Comparison of ENCODE assay signal across 34 cellular contexts in the genomic region with DNA sequence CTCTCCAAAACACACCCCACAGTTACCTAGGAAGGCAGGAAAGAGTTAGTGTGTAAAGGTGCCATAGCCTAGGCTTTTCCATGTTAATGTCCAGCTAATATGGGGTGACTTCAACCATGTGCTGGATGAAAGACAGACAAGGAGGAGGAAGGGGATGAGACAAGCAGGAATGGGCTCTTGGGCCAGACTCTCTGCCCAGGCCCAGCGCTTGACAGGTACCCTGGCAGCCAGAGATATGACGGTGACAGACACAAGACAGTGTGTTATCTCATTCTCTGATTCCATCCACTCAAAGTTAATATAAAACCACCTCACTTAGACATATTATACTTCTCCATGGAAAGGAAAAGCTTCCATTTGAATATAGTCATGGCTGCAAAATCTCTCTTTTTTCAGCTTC.
"Had no signal": no experiment of that assay in that cellular context is flagged by ENCODE, and none has a peak within 500 bp of the region (broad histone marks: within the 10 kb centered on the region; RNA-seq: fewer than 3 reads in every experiment).

No MANE protein-coding gene starts in this region.

- DNase-seq: activated B cell treated with CpG ODN at 0.5 μM for 24 hours; activated CD4-positive, alpha-beta memory T cell treated with anti-CD3 and anti-CD28 coated beads for 36 hours; activated CD4-positive, alpha-beta T cell treated with anti-CD3 and anti-CD28 coated beads for 4 hours; activated CD4-positive, alpha-beta T cell treated with anti-CD3 and anti-CD28 coated beads, Interleukin-2, amount 10 ng/mL, durations not matched to agents 24 days and 14 days; activated CD4-positive, alpha-beta T cell treated with anti-CD3 and anti-CD28 coated beads, Interleukin-2, amount 50 U/mL, for 1 hour; activated CD4-positive, alpha-beta T cell treated with anti-CD3 and anti-CD28 coated beads, Interleukin-2, amount 50 U/mL, for 4 hours; activated CD4-positive, CD25-positive, alpha-beta regulatory T cell treated with anti-CD3 and anti-CD28 coated beads, Interleukin-2, amount 50 U/mL, for 72 hours; activated CD8-positive, alpha-beta memory T cell treated with anti-CD3 and anti-CD28 coated beads, Interleukin-2, amount 50 U/mL, for 4 hours; activated CD8-positive, alpha-beta T cell treated with anti-CD3 and anti-CD28 coated beads for 36 hours; activated gamma-delta T cell; activated naive CD4-positive, alpha-beta T cell treated with anti-CD3 and anti-CD28 coated beads, Interleukin-2, amount 10 ng/mL, durations not matched to agents 7 days and 5 days; activated naive CD4-positive, alpha-beta T cell treated with Interleukin-2 at 50 U/mL for 16 hours; activated naive CD8-positive, alpha-beta T cell treated with anti-CD3 and anti-CD28 coated beads, Interleukin-2, amount 10 ng/mL, durations not matched to agents 7 days and 5 days; activated naive CD8-positive, alpha-beta T cell treated with anti-CD3 and anti-CD28 coated beads, Interleukin-2, amount 50 U/mL, for 24 hours; activated T-cell treated with anti-CD3 and anti-CD28 coated beads for 4 hours; activated T-cell treated with anti-CD3 and anti-CD28 coated beads, Interleukin-2, amount 50 U/mL, for 1 hour; activated T-cell treated with anti-CD3 and anti-CD28 coated beads, Interleukin-2, amount 50 U/mL, for 4 hours; activated T-cell treated with anti-CD3 and anti-CD28 coated beads, Interleukin-2, amount 50 U/mL, for 72 hours; amygdala; anterior cingulate cortex; caudate nucleus; cerebellar nuclear complex; T-helper 2 cell; T-helper 9 cell had no signal

- H3K4me3 Mint-ChIP-seq: activated B cell treated with CpG ODN at 0.5 μM for 24 hours; activated CD4-positive, alpha-beta memory T cell treated with anti-CD3 and anti-CD28 coated beads for 36 hours; activated CD4-positive, alpha-beta T cell treated with anti-CD3 and anti-CD28 coated beads, Interleukin-2, amount 10 ng/mL, durations not matched to agents 24 days and 14 days; activated CD8-positive, alpha-beta T cell treated with anti-CD3 and anti-CD28 coated beads for 36 hours; activated naive CD4-positive, alpha-beta T cell treated with anti-CD3 and anti-CD28 coated beads, Interleukin-2, amount 10 ng/mL, durations not matched to agents 7 days and 5 days; activated naive CD4-positive, alpha-beta T cell treated with anti-CD3 and anti-CD28 coated beads, Interleukin-2, amount 50 U/mL, for 24 hours; activated naive CD8-positive, alpha-beta T cell; activated naive CD8-positive, alpha-beta T cell treated with anti-CD3 and anti-CD28 coated beads, Interleukin-2, amount 10 ng/mL, durations not matched to agents 7 days and 5 days; activated naive CD8-positive, alpha-beta T cell treated with anti-CD3 and anti-CD28 coated beads, Interleukin-2, amount 50 U/mL, for 24 hours; activated T-cell treated with anti-CD3 and anti-CD28 coated beads, Interleukin-2, amount 50 U/mL, for 4 hours; activated T-cell treated with anti-CD3 and anti-CD28 coated beads, Interleukin-2, amount 50 U/mL, for 72 hours; activated T-helper 1 cell treated with anti-CD3 and anti-CD28 coated beads, Interleukin-12 subunit alpha, Interleukin-12 subunit beta, Interleukin-2, Interleukin-4 antibody, amounts not matched to agents 30 ng/mL and 10 ng/mL and 1 ng/mL, durations not matched to agents 14 hours and 24 hours and 36 hours; activated T-helper 17 cell treated with anti-CD3 and anti-CD28 coated beads, Interleukin-2, amount 50 U/mL, for 72 hours; brain; central memory CD8-positive, alpha-beta T cell; T-helper 2 cell treated with Interferon-gamma antibody and Interleukin-4, amounts not matched to agents 5 μg/mL and 100 μg/mL, for 36 hours had no signal

- H3K4me1 Mint-ChIP-seq: activated B cell treated with CpG ODN at 0.5 μM for 24 hours; activated CD4-positive, alpha-beta T cell treated with anti-CD3 and anti-CD28 coated beads, Interleukin-2, amount 10 ng/mL, durations not matched to agents 24 days and 14 days; activated naive CD4-positive, alpha-beta T cell treated with anti-CD3 and anti-CD28 coated beads, Interleukin-2, amount 10 ng/mL, durations not matched to agents 7 days and 5 days; activated naive CD4-positive, alpha-beta T cell treated with anti-CD3 and anti-CD28 coated beads, Interleukin-2, amount 50 U/mL, for 24 hours; activated naive CD8-positive, alpha-beta T cell treated with anti-CD3 and anti-CD28 coated beads, Interleukin-2, amount 10 ng/mL, durations not matched to agents 7 days and 5 days; activated naive CD8-positive, alpha-beta T cell treated with anti-CD3 and anti-CD28 coated beads, Interleukin-2, amount 50 U/mL, for 24 hours; activated T-helper 17 cell treated with anti-CD3 and anti-CD28 coated beads, Interleukin-2, amount 50 U/mL, for 72 hours; central memory CD8-positive, alpha-beta T cell had no signal

- H3K9me3 Mint-ChIP-seq: activated B cell treated with CpG ODN at 0.5 μM for 24 hours; activated CD4-positive, alpha-beta memory T cell treated with anti-CD3 and anti-CD28 coated beads for 36 hours; activated CD4-positive, alpha-beta T cell treated with anti-CD3 and anti-CD28 coated beads, Interleukin-2, amount 10 ng/mL, durations not matched to agents 24 days and 14 days; activated CD8-positive, alpha-beta T cell treated with anti-CD3 and anti-CD28 coated beads for 36 hours; activated naive CD4-positive, alpha-beta T cell treated with anti-CD3 and anti-CD28 coated beads, Interleukin-2, amount 10 ng/mL, durations not matched to agents 7 days and 5 days; activated naive CD4-positive, alpha-beta T cell treated with anti-CD3 and anti-CD28 coated beads, Interleukin-2, amount 50 U/mL, for 24 hours; activated naive CD8-positive, alpha-beta T cell treated with anti-CD3 and anti-CD28 coated beads, Interleukin-2, amount 10 ng/mL, durations not matched to agents 7 days and 5 days; activated naive CD8-positive, alpha-beta T cell treated with anti-CD3 and anti-CD28 coated beads, Interleukin-2, amount 50 U/mL, for 24 hours; activated T-cell treated with anti-CD3 and anti-CD28 coated beads, Interleukin-2, amount 50 U/mL, for 4 hours; activated T-helper 1 cell treated with anti-CD3 and anti-CD28 coated beads, Interleukin-12 subunit alpha, Interleukin-12 subunit beta, Interleukin-2, Interleukin-4 antibody, amounts not matched to agents 30 ng/mL and 10 ng/mL and 1 ng/mL, durations not matched to agents 14 hours and 24 hours and 36 hours; activated T-helper 17 cell treated with anti-CD3 and anti-CD28 coated beads, Interleukin-2, amount 50 U/mL, for 72 hours; central memory CD8-positive, alpha-beta T cell had no signal

- H3K36me3 Mint-ChIP-seq: activated CD4-positive, alpha-beta memory T cell treated with anti-CD3 and anti-CD28 coated beads for 36 hours; activated naive CD4-positive, alpha-beta T cell treated with anti-CD3 and anti-CD28 coated beads, Interleukin-2, amount 10 ng/mL, durations not matched to agents 7 days and 5 days; activated naive CD4-positive, alpha-beta T cell treated with anti-CD3 and anti-CD28 coated beads, Interleukin-2, amount 50 U/mL, for 24 hours; activated naive CD8-positive, alpha-beta T cell; activated naive CD8-positive, alpha-beta T cell treated with anti-CD3 and anti-CD28 coated beads, Interleukin-2, amount 10 ng/mL, durations not matched to agents 7 days and 5 days; brain had no signal

- H3K4me3 ChIP-seq: ascending aorta, cardiac muscle cell had no signal

- H3K27ac ChIP-seq: ascending aorta, cardiac muscle cell, VCaP had no signal

- H3K36me3 ChIP-seq: ascending aorta, cardiac muscle cell had no signal

- ATAC-seq: activated CD8-positive, alpha-beta T cell treated with anti-CD3 and anti-CD28 coated beads for 36 hours; activated naive CD8-positive, alpha-beta T cell treated with anti-CD3 and anti-CD28 coated beads, Interleukin-2, amount 50 U/mL, for 24 hours; activated T-cell treated with anti-CD3 and anti-CD28 coated beads, Interleukin-2, amount 50 U/mL, for 4 hours; activated T-cell treated with anti-CD3 and anti-CD28 coated beads, Interleukin-2, amount 50 U/mL, for 72 hours; activated T-helper 17 cell treated with anti-CD3 and anti-CD28 coated beads, Interleukin-2, amount 50 U/mL, for 72 hours had no signal

- H3K27me3 Mint-ChIP-seq: activated B cell treated with CpG ODN at 0.5 μM for 24 hours; activated CD4-positive, alpha-beta memory T cell treated with anti-CD3 and anti-CD28 coated beads for 36 hours; activated CD4-positive, alpha-beta T cell treated with anti-CD3 and anti-CD28 coated beads, Interleukin-2, amount 10 ng/mL, durations not matched to agents 24 days and 14 days; activated CD8-positive, alpha-beta T cell treated with anti-CD3 and anti-CD28 coated beads for 36 hours; activated naive CD4-positive, alpha-beta T cell treated with anti-CD3 and anti-CD28 coated beads, Interleukin-2, amount 10 ng/mL, durations not matched to agents 7 days and 5 days; activated naive CD4-positive, alpha-beta T cell treated with anti-CD3 and anti-CD28 coated beads, Interleukin-2, amount 50 U/mL, for 24 hours; activated naive CD8-positive, alpha-beta T cell treated with anti-CD3 and anti-CD28 coated beads, Interleukin-2, amount 10 ng/mL, durations not matched to agents 7 days and 5 days; activated naive CD8-positive, alpha-beta T cell treated with anti-CD3 and anti-CD28 coated beads, Interleukin-2, amount 50 U/mL, for 24 hours; activated T-helper 17 cell treated with anti-CD3 and anti-CD28 coated beads, Interleukin-2, amount 50 U/mL, for 72 hours; central memory CD8-positive, alpha-beta T cell had no signal

- H3K27ac Mint-ChIP-seq: activated B cell treated with CpG ODN at 0.5 μM for 24 hours; activated CD4-positive, alpha-beta memory T cell treated with anti-CD3 and anti-CD28 coated beads for 36 hours; activated CD4-positive, alpha-beta T cell treated with anti-CD3 and anti-CD28 coated beads, Interleukin-2, amount 10 ng/mL, durations not matched to agents 24 days and 14 days; activated CD8-positive, alpha-beta T cell treated with anti-CD3 and anti-CD28 coated beads for 36 hours; activated naive CD4-positive, alpha-beta T cell treated with anti-CD3 and anti-CD28 coated beads, Interleukin-2, amount 10 ng/mL, durations not matched to agents 7 days and 5 days; activated naive CD4-positive, alpha-beta T cell treated with anti-CD3 and anti-CD28 coated beads, Interleukin-2, amount 50 U/mL, for 24 hours; activated naive CD8-positive, alpha-beta T cell; activated naive CD8-positive, alpha-beta T cell treated with anti-CD3 and anti-CD28 coated beads, Interleukin-2, amount 10 ng/mL, durations not matched to agents 7 days and 5 days; activated naive CD8-positive, alpha-beta T cell treated with anti-CD3 and anti-CD28 coated beads, Interleukin-2, amount 50 U/mL, for 24 hours; activated T-cell treated with anti-CD3 and anti-CD28 coated beads, Interleukin-2, amount 50 U/mL, for 72 hours; activated T-helper 1 cell treated with anti-CD3 and anti-CD28 coated beads, Interleukin-12 subunit alpha, Interleukin-12 subunit beta, Interleukin-2, Interleukin-4 antibody, amounts not matched to agents 30 ng/mL and 10 ng/mL and 1 ng/mL, durations not matched to agents 14 hours and 24 hours and 36 hours; activated T-helper 17 cell treated with anti-CD3 and anti-CD28 coated beads, Interleukin-2, amount 50 U/mL, for 72 hours; T-helper 2 cell treated with Interferon-gamma antibody and Interleukin-4, amounts not matched to agents 5 μg/mL and 100 μg/mL, for 36 hours had no signal

- H3K9me3 ChIP-seq: ascending aorta had no signal

- H3K27me3 ChIP-seq: ascending aorta, cardiac muscle cell had no signal

- H3K4me1 ChIP-seq: ascending aorta had no signal
